Comparison of ENCODE assay signal across 12 cellular contexts in genomic region chr9:77826621-77827020, GRCh38.
"Had no signal": no experiment of that assay in that cellular context is flagged by ENCODE, and none has a peak within 500 bp of the region (broad histone marks: within the 10 kb centered on the region; RNA-seq: fewer than 3 reads in every experiment).

No MANE protein-coding gene starts in this region.

- H3K4me3 ChIP-seq: suprapubic skin, upper lobe of left lung had no signal

- H3K9me3 ChIP-seq: suprapubic skin, upper lobe of left lung had no signal

- H3K27me3 ChIP-seq: brain microvascular endothelial cell, suprapubic skin, upper lobe of left lung had no signal

- H3K27ac ChIP-seq: brain microvascular endothelial cell, suprapubic skin had no signal

- H3K36me3 ChIP-seq: brain microvascular endothelial cell, suprapubic skin, upper lobe of left lung had no signal

- ATAC-seq: left cardiac atrium; natural killer cell treated with Interleukin-12 subunit alpha and Interleukin-12 subunit beta and Interleukin-15 and Interleukin-18, amount 100 ng/mL, for 72 hours had no signal

- DNase-seq: activated CD4-positive, alpha-beta T cell treated with anti-CD3 and anti-CD28 coated beads, Interleukin-2, amount 50 U/mL, for 4 hours; activated T-cell treated with anti-CD3 and anti-CD28 coated beads, Interleukin-2, amount 50 U/mL, for 1 hour; brain microvascular endothelial cell; cerebellar nuclear complex; endodermal cell; glutamatergic neuron; left cardiac atrium; stimulated activated CD4-positive, alpha-beta T cell treated with anti-CD3 and anti-CD28 coated beads, Interleukin-12 subunit alpha, Interleukin-12 subunit beta, amount 100 ng/mL, for 4 hours; stimulated activated naive CD4-positive, alpha-beta T cell treated with Interleukin-2 at 50 U/mL for 16 hours; upper lobe of left lung had no signal
